In the genomic region with DNA sequence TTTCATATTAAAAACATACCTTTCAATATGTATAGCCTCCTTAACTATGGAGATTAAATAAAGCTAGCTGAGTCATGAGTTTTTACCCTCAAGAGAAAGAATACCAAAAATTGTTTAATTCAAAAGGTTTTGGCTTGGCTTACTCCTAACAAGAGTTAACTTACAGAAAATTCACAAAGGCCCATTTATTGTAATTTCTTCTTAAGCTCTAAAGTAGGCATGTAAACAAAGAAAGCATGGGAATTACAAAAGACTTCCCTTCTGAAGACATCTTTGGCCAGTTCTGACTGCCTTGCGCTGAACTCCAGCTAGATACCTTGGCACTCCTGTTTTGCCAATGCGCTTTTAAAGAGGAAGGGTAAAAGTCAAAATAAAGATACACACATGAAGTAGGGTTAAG, we compare ENCODE assay signal across 20 cellular contexts. TPM values are rescaled to one million over a fixed set of nuclear protein-coding genes. Genes with fewer than 3 reads are reported as not detected.
A peak's percentile ranks its signal among the peaks of the same experiment; 100 is the strongest.
DNase-seq lines count a peak whose midpoint lies in the region; ATAC-seq and TF ChIP-seq lines count a peak whose summit lies in the region.
"Had no signal": no experiment of that assay in that cellular context is flagged by ENCODE, and none has a peak within 500 bp of the region (broad histone marks: within the 10 kb centered on the region; RNA-seq: fewer than 3 reads in every experiment).

No MANE protein-coding gene starts in this region.

- peaks cover 2% of the 10 kb centered on the region for H3K79me2 ChIP-seq in fibroblast of lung (ENCODE audit: control insufficient read depth, insufficient read depth, low read length)

- no peak overlapping the region for H3K4me2 ChIP-seq in fibroblast of lung (ENCODE audit: extremely low read depth, insufficient read depth, low read length)

- H3K27ac ChIP-seq in left ventricle myocardium inferior (replicated peaks) (peak overlapping the region; percentile 71), fibroblast of lung (ENCODE audit: insufficient read depth, low read length) (peak overlapping the region; percentile 96), aorta (ENCODE audit: low read depth in 1 of 2, low read length in 2 of 2) (peak overlapping the region; percentile 84 to 89)
- H3K27ac ChIP-seq in naive thymus-derived CD4-positive, alpha-beta T cell (ENCODE audit: low read depth, low read length): no peak overlapping the region

- H3K4me1 ChIP-seq in left ventricle myocardium inferior (peaks cover 45% of the 10 kb centered on the region), fibroblast of lung (ENCODE audit: control insufficient read depth, extremely low read depth, insufficient read depth, low read length) (peaks cover 21% of the 10 kb centered on the region), aorta (ENCODE audit: control insufficient read depth in 1 of 2, insufficient read depth in 2 of 2, low read length in 2 of 2) (peaks cover 2 to 5% of the 10 kb centered on the region in 2 donors)
- H3K4me1 ChIP-seq in naive thymus-derived CD4-positive, alpha-beta T cell (ENCODE audit: control insufficient read depth in 2 of 2, insufficient read depth in 2 of 2, low read length in 2 of 2): no peaks in the 10 kb centered on the region

- TF ChIP-seq CTCF in left ventricle myocardium inferior (IDR thresholded peaks at IDR 0.05; ENCODE audit: borderline replicate concordance): no peak
- TF ChIP-seq CTCF in fibroblast of lung (conservative IDR thresholded peaks at IDR 0.05 in 1 of 2, IDR thresholded peaks at IDR 0.05 in 1 of 2; ENCODE audit: low read depth in 1 of 2, low read length in 2 of 2): no peak
- TF ChIP-seq CTCF in neural crest cell (conservative IDR thresholded peaks at IDR 0.05): no peak

- no peaks in the 10 kb centered on the region for H3K9me3 ChIP-seq in left ventricle myocardium inferior (replicated peaks)
- no peaks in the 10 kb centered on the region for H3K9me3 ChIP-seq in fibroblast of lung (ENCODE audit: control insufficient read depth, insufficient read depth, low read depth, low read length)
- no peaks in the 10 kb centered on the region for H3K9me3 ChIP-seq in aorta (ENCODE audit: control insufficient read depth, low read length)
- H3K9me3 ChIP-seq in naive thymus-derived CD4-positive, alpha-beta T cell (ENCODE audit: control insufficient read depth in 2 of 3, low read length in 3 of 3): no peaks in the 10 kb centered on the region
- H3K9me3 ChIP-seq: pancreas had no signal

- POLR2A ChIA-PET in naive thymus-derived CD4-positive, alpha-beta T cell (lab: Charles Lee): no interaction called here

- ATAC-seq in left ventricle myocardium superior (no peak), aorta (ENCODE audit: low FRiP score) (no peak)
- ATAC-seq in naive thymus-derived CD4-positive, alpha-beta T cell: no peak
- ATAC-seq: left colon had no signal

- no peak overlapping the region for H3K9ac ChIP-seq in fibroblast of lung (ENCODE audit: insufficient read depth, low read length)

- H3K9me3 Mint-ChIP-seq in neural crest cell: no peaks in the 10 kb centered on the region
- no peaks in the 10 kb centered on the region for H3K9me3 Mint-ChIP-seq in naive thymus-derived CD4-positive, alpha-beta T cell
- H3K9me3 Mint-ChIP-seq: activated naive CD4-positive, alpha-beta T cell treated with anti-CD3 and anti-CD28 coated beads for 36 hours had no signal

- H3K36me3 Mint-ChIP-seq in neural crest cell (ENCODE audit: low read depth): peaks cover 28% of the 10 kb centered on the region
- peaks cover 24 to 77% (median 56%) of the 10 kb centered on the region in 5 donors for H3K36me3 Mint-ChIP-seq in naive thymus-derived CD4-positive, alpha-beta T cell

- peak overlapping the region; percentile 73 for H3K27ac Mint-ChIP-seq in neural crest cell (ENCODE audit: unreplicated experiment)
- H3K27ac Mint-ChIP-seq in naive thymus-derived CD4-positive, alpha-beta T cell: peak overlapping the region in 2 of 9 donors; percentile 47 to 48
- H3K27ac Mint-ChIP-seq: activated naive CD4-positive, alpha-beta T cell treated with anti-CD3 and anti-CD28 coated beads for 36 hours had no signal

- H4K20me1 ChIP-seq in fibroblast of lung (ENCODE audit: control insufficient read depth, extremely low read depth, insufficient read depth, low read length): no peaks in the 10 kb centered on the region

- 60 to 70% methylated on average over 2 of the region's 2 CpGs for WGBS in aorta, 2 donors

- peaks cover 17% of the 10 kb centered on the region for H3K4me1 Mint-ChIP-seq in neural crest cell
- H3K4me1 Mint-ChIP-seq in naive thymus-derived CD4-positive, alpha-beta T cell: peaks cover 0 to 6% (median 0%) of the 10 kb centered on the region in 7 donors

- H3K4me3 ChIP-seq in left ventricle myocardium inferior: no peak overlapping the region
- no peak overlapping the region for H3K4me3 ChIP-seq in fibroblast of lung (replicated peaks in 1 of 4; ENCODE audit: control extremely low read depth in 1 of 4, insufficient read depth in 1 of 4, low read depth in 3 of 4, low read length in 4 of 4)
- H3K4me3 ChIP-seq in aorta (ENCODE audit: low read length in 2 of 2): no peak overlapping the region
- H3K4me3 ChIP-seq in naive thymus-derived CD4-positive, alpha-beta T cell (ENCODE audit: low read length): no peak overlapping the region
- H3K4me3 ChIP-seq: pancreas had no signal

- no peak overlapping the region for H2AFZ ChIP-seq in fibroblast of lung (ENCODE audit: low read length)

- CTCF ChIA-PET in naive thymus-derived CD4-positive, alpha-beta T cell (lab: Charles Lee): no interaction called here

- H3K36me3 ChIP-seq in left ventricle myocardium inferior (peaks cover 35% of the 10 kb centered on the region), fibroblast of lung (ENCODE audit: control insufficient read depth, insufficient read depth, low read length) (peaks cover 4% of the 10 kb centered on the region), aorta (ENCODE audit: control insufficient read depth in 1 of 2, insufficient read depth in 2 of 2, low read length in 1 of 2) (peaks cover 0 to 2% of the 10 kb centered on the region in 2 donors)
- peaks cover 0 to 32% (median 9%) of the 10 kb centered on the region in 3 experiments for H3K36me3 ChIP-seq in naive thymus-derived CD4-positive, alpha-beta T cell (ENCODE audit: control insufficient read depth in 2 of 3, insufficient read depth in 3 of 3, low read length in 3 of 3)
- H3K36me3 ChIP-seq: pancreas had no signal

- H3K4me3 Mint-ChIP-seq in neural crest cell: no peak overlapping the region
- no peak overlapping the region for H3K4me3 Mint-ChIP-seq in naive thymus-derived CD4-positive, alpha-beta T cell
- H3K4me3 Mint-ChIP-seq: activated naive CD4-positive, alpha-beta T cell treated with anti-CD3 and anti-CD28 coated beads for 36 hours had no signal

- no peaks in the 10 kb centered on the region for H3K27me3 Mint-ChIP-seq in neural crest cell (ENCODE audit: low read depth)
- H3K27me3 Mint-ChIP-seq in naive thymus-derived CD4-positive, alpha-beta T cell: no peaks in the 10 kb centered on the region

- DNase-seq in left ventricle myocardium inferior (no peak), left ventricle myocardium superior (no peak), fibroblast of lung (ENCODE audit: low read depth in 2 of 2) (no peak), neural crest cell (ENCODE audit: low read depth, low spot score) (no peak), aorta (no peak), NCI-H2029 (lab: John Stamatoyannopoulos, UW) (no peak)
- DNase-seq in naive thymus-derived CD4-positive, alpha-beta T cell: no peak
- DNase-seq in activated CD4-positive, alpha-beta T cell treated with anti-CD3 and anti-CD28 coated beads, Interleukin-2, amount 50 U/mL, for 48 hours: no peak
- DNase-seq: activated CD4-positive, alpha-beta T cell treated with anti-CD3 and anti-CD28 coated beads, Interleukin-2, amount 50 U/mL, for 4 hours; activated naive CD4-positive, alpha-beta T cell treated with anti-CD3 and anti-CD28 coated beads for 36 hours; activated T-cell treated with anti-CD3 and anti-CD28 coated beads, Interleukin-2, amount 50 U/mL, for 1 hour; C1 segment of cervical spinal cord; foreskin fibroblast; GDM1; left colon; NCI-H1436 treated with DMSO at 0.1 percent for 48 hours; NCI-H2171 treated with DMSO at 0.1 percent for 48 hours; NCI-H69; Right ventricle myocardium superior had no signal

- intact Hi-C loops in left ventricle myocardium inferior (cut with micrococcal nuclease) (no loop called here), left ventricle myocardium superior (cut with micrococcal nuclease) (no loop called here), aorta (cut with DNase I) (loop anchor here (5.0 to 10.0 kb wide), 4 partner anchors 193 to 801 kb away; a partner anchor contains a TSS)
- intact Hi-C loops in naive thymus-derived CD4-positive, alpha-beta T cell (cut with micrococcal nuclease): no loop called here

- no peaks in the 10 kb centered on the region for H3K27me3 ChIP-seq in left ventricle myocardium inferior (ENCODE audit: low read depth)
- H3K27me3 ChIP-seq in fibroblast of lung (ENCODE audit: control insufficient read depth, insufficient read depth, low read length): no peaks in the 10 kb centered on the region
- no peaks in the 10 kb centered on the region for H3K27me3 ChIP-seq in aorta (ENCODE audit: control insufficient read depth in 1 of 2, insufficient read depth in 2 of 2, low read length in 1 of 2)
- H3K27me3 ChIP-seq in naive thymus-derived CD4-positive, alpha-beta T cell (ENCODE audit: control insufficient read depth in 2 of 2, insufficient read depth in 2 of 2, low read length in 2 of 2): no peaks in the 10 kb centered on the region
- H3K27me3 ChIP-seq: pancreas had no signal

RNA-seq across cellular contexts. Expression of a gene that starts 28.2 kb away (rescaled TPM):
- total RNA-seq in left ventricle myocardium inferior (15.1 TPM), left ventricle myocardium superior (12.5 TPM), fibroblast of lung (39.5 and 42.6 TPM in 2 replicates), neural crest cell (57.0 and 64.9 TPM in 2 replicates), aorta (10 to 100 TPM; 45.2 to 48.1 TPM)
- polyA plus RNA-seq in fibroblast of lung (40.7 and 49.4 TPM in 2 replicates), aorta (10 to 100 TPM; 21.7 to 35.0 TPM)
- 33.3 and 46.1 TPM in 2 replicates for polyA plus RNA-seq in fibroblast of lung (2012)
- polyA minus RNA-seq in fibroblast of lung (ENCODE audit: low replicate concordance): 9.1 and 9.9 TPM in 2 replicates
- 10 to 100 TPM; 33.6 to 68.3 (median 36.5) TPM for total RNA-seq in naive thymus-derived CD4-positive, alpha-beta T cell
- 10 to 100 TPM; 16.5 to 24.8 TPM for polyA plus RNA-seq in naive thymus-derived CD4-positive, alpha-beta T cell

Comparison
In these comparisons a context has a peak if more than half of its experiments do, and no peak if none do; other contexts are left out.
1. intact Hi-C loops: an anchor here in aorta (5.0 to 10.0 kb wide); none called in left ventricle myocardium inferior, left ventricle myocardium superior and naive thymus-derived CD4-positive, alpha-beta T cell.